ENCODE assay signal across 1 cellular context in the genomic region with DNA sequence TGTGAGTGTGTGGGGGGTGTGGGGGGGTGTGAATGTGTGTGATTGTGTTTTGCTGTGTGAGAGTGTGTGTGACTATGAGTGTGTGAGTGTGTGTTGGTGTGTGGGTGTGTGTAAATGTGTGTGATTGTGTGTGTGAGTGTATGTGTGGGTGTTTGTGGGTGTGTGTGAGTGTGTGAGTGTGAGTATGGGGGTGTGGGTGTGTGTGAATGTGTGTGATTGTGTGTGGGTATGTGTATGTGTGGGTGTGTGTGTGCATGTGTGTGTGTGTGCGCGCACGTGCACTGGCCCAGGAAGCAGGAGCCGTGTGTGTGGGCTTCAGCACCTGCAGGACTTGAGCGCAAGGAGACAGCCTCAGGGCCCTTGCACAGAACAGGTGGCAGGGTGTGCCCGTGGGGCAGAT.
A peak's percentile ranks its signal among the peaks of the same experiment; 100 is the strongest.
TF ChIP-seq lines count a peak whose summit lies in the region.

No MANE protein-coding gene starts in this region.

TF ChIP-seq in HepG2, 621 proteins besides CTCF, POLR2A, EP300 and RAD21:
- TF ChIP-seq ZNF646 (CRISPR knock-in tag; IDR thresholded peaks at IDR 0.05), result 0 out of 2 replicates have a peak, but pooled peaks have one; percentile 32
- TF ChIP-seq, protein P1, sequence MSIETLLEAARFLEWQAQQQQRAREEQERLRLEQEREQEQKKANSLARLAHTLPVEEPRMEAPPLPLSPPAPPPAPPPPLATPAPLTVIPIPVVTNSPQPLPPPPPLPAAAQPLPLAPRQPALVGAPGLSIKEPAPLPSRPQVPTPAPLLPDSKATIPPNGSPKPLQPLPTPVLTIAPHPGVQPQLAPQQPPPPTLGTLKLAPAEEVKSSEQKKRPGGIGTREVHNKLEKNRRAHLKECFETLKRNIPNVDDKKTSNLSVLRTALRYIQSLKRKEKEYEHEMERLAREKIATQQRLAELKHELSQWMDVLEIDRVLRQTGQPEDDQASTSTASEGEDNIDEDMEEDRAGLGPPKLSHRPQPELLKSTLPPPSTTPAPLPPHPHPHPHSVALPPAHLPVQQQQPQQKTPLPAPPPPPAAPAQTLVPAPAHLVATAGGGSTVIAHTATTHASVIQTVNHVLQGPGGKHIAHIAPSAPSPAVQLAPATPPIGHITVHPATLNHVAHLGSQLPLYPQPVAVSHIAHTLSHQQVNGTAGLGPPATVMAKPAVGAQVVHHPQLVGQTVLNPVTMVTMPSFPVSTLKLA (IDR thresholded peaks at IDR 0.05), result peak; percentile 20; the same call in 1 of the 2 replicates
